Comparison of ENCODE assay signal across 14 cellular contexts in genomic region chr21:32334980-32335471, GRCh38. TPM values are rescaled to one million over a fixed set of nuclear protein-coding genes. Genes with fewer than 3 reads are reported as not detected.
DNase-seq lines count a peak whose midpoint lies in the region; ATAC-seq and TF ChIP-seq lines count a peak whose summit lies in the region.
"Had no signal": no experiment of that assay in that cellular context is flagged by ENCODE, and none has a peak within 500 bp of the region (broad histone marks: within the 10 kb centered on the region; RNA-seq: fewer than 3 reads in every experiment).

No MANE protein-coding gene starts in this region.

- DNase-seq in activated CD8-positive, alpha-beta memory T cell treated with anti-CD3 and anti-CD28 coated beads, Interleukin-2, amount 50 U/mL, for 48 hours: peak; percentile 41
- no peak for DNase-seq in activated CD8-positive, alpha-beta memory T cell treated with anti-CD3 and anti-CD28 coated beads for 24 hours
- DNase-seq in brain microvascular endothelial cell (no peak), NCI-H1417 treated with DMSO at 0.1 percent for 48 hours (lab: John Stamatoyannopoulos, UW) (no peak), thyroid gland (no peak)
- DNase-seq: activated CD4-positive, alpha-beta memory T cell treated with anti-CD3 and anti-CD28 coated beads, Interleukin-2, amount 10 ng/mL, durations not matched to agents 7 days and 5 days; DMS79 treated with DMSO at 0.1 percent for 48 hours; NCI-H1105 treated with DMSO at 0.1 percent for 48 hours; stimulated activated naive B cell treated with anti-CD40 and anti-IgM and Interleukin-4, amounts not matched to agents 10 μg/mL and 1 μg/mL and 100 μg/mL, for 72 hours had no signal

- no peak for TF ChIP-seq POLR2A in thyroid gland (IDR thresholded peaks at IDR 0.05)

- no peaks in the 10 kb centered on the region for H3K9me3 ChIP-seq in thyroid gland

- in situ Hi-C loops in brain microvascular endothelial cell (cut with HindIII; ENCODE audit: low pct_ligation_motif_present, low sequenced_read_pairs): no loop called here

- WGBS in thyroid gland, 2 donors: 86 to 88% methylated on average over 11 of the region's 11 CpGs

- H3K36me3 ChIP-seq in brain microvascular endothelial cell (replicated peaks): peaks cover 55% of the 10 kb centered on the region
- H3K36me3 ChIP-seq in thyroid gland: peaks cover 27 to 46% of the 10 kb centered on the region in 2 donors

- TF ChIP-seq CTCF in brain microvascular endothelial cell (IDR thresholded peaks at IDR 0.05; ENCODE audit: low read depth, low read length, missing control alignments): no peak
- no peak for TF ChIP-seq CTCF in thyroid gland (IDR thresholded peaks at IDR 0.05)

- no peak for ATAC-seq in HG03521 (IDR thresholded peaks at IDR 0.05; ENCODE audit: unreplicated experiment)
- ATAC-seq: stimulated activated naive B cell treated with anti-CD40 and anti-IgM and Interleukin-4, amounts not matched to agents 10 μg/mL and 1 μg/mL and 100 μg/mL, for 72 hours had no signal

- H3K27ac ChIP-seq in brain microvascular endothelial cell (peak overlapping the region; percentile 51), layer of hippocampus (ENCODE audit: low read depth, low read length) (peak overlapping the region; percentile 93), temporal lobe (ENCODE audit: low read depth, low read length) (peak overlapping the region; percentile 94), thyroid gland (no peak overlapping the region)

- intact Hi-C loops in thyroid gland (cut with DNase I): no loop called here

- H3K27me3 ChIP-seq in brain microvascular endothelial cell (replicated peaks): no peaks in the 10 kb centered on the region
- H3K27me3 ChIP-seq in layer of hippocampus (ENCODE audit: control insufficient read depth, insufficient read depth, low read length): no peaks in the 10 kb centered on the region
- H3K27me3 ChIP-seq in thyroid gland: no peaks in the 10 kb centered on the region

- no peaks in the 10 kb centered on the region for H3K4me1 ChIP-seq in thyroid gland

- H3K4me3 ChIP-seq in brain microvascular endothelial cell (ENCODE audit: low read depth, low read length) (no peak overlapping the region), thyroid gland (replicated peaks in 1 of 3) (no peak overlapping the region)

RNA-seq across cellular contexts. Expression of gene MRAP, which starts 36.4 kb away (rescaled TPM):
- not detected for total RNA-seq in temporal lobe
- total RNA-seq in thyroid gland: not detected
- total RNA-seq: A172; activated CD4-positive, alpha-beta memory T cell treated with anti-CD3 and anti-CD28 coated beads, Interleukin-2, amount 10 ng/mL, durations not matched to agents 7 days and 5 days; natural killer cell treated with Interleukin-12 subunit alpha and Interleukin-12 subunit beta and Interleukin-15 and Interleukin-18, amount 100 ng/mL, for 72 hours had no signal

RNA-seq across cellular contexts. Expression of gene MIS18A, which starts 56.2 kb away (rescaled TPM):
- 4.7 TPM for total RNA-seq in temporal lobe
- 1 to 10 TPM; 4.8 to 7.1 (median 7.0) TPM for total RNA-seq in thyroid gland

RNA-seq across cellular contexts. Expression of gene URB1, which starts 57.8 kb away (rescaled TPM):
- total RNA-seq in temporal lobe: 12.3 TPM
- total RNA-seq in thyroid gland: 10 to 100 TPM; 13.6 to 23.9 (median 15.8) TPM

Comparison
In these comparisons a context has a peak if more than half of its experiments do, and no peak if none do; other contexts are left out.
1. H3K27ac ChIP-seq: peak in brain microvascular endothelial cell (single experiment), layer of hippocampus (single experiment) and temporal lobe (single experiment); none in thyroid gland (0 of 3).